1 cellular context compared by ENCODE assay signal in the genomic region with DNA sequence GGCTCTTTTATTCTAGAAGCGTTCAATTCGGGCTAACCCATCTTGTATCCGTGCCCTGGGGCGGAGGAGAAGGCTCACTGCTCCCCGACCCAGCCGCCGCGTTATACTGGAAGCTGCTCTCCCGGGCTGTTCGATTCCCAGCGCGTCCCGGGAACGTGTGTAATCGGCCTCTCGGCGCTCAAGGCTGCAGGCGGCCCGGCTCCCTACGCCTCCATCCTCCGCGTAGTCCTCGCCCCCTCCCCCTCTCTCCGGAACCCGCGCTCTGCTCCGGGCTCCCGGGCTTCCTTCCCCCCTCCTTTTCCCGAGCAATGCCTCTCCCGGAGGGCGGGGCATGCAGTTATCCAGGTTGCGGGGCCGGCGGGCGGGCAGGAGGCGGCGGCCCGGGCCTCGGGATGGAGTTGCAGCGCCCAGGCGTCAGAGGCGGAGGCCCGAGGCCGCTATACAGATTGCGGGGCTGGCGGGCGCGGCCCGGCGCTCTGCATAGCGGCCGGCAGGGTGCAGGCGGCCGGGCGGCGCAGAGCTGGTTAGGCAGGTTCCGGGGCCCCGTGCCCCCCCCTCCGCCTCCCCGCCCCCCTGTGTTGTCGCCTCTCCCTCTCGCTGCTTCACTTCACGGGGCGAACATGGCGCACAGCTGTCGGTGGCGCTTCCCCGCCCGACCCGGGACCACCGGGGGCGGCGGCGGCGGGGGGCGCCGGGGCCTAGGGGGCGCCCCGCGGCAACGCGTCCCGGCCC.
TF ChIP-seq lines count a peak whose summit lies in the region.

A gene (plus strand): TSS at position 600 of the 732 bp plus-strand sequence. CDS start 21 bp downstream, at position 621.

TF ChIP-seq in GM23338, 12 proteins besides CTCF, POLR2A, EP300 and RAD21:
- TF ChIP-seq NANOG (IDR thresholded peaks at IDR 0.05; ENCODE audit: borderline replicate concordance) (no peak), POLR2AphosphoS5 (IDR thresholded peaks at IDR 0.05; ENCODE audit: low read depth) (peak; percentile 58), ZNF114 (CRISPR knock-in tag; IDR thresholded peaks at IDR 0.05) (peak; percentile 38; the same call in 1 of the 2 replicates), ZNF331 (CRISPR knock-in tag; IDR thresholded peaks at IDR 0.05; ENCODE audit: low read depth) (no peak), EZH2 (IDR thresholded peaks at IDR 0.05; ENCODE audit: low read depth, unreplicated experiment) (no peak), CREB1 (CRISPR knock-in tag; IDR thresholded peaks at IDR 0.05; ENCODE audit: low read depth) (peak; percentile 90)
- TF ChIP-seq, protein P1, sequence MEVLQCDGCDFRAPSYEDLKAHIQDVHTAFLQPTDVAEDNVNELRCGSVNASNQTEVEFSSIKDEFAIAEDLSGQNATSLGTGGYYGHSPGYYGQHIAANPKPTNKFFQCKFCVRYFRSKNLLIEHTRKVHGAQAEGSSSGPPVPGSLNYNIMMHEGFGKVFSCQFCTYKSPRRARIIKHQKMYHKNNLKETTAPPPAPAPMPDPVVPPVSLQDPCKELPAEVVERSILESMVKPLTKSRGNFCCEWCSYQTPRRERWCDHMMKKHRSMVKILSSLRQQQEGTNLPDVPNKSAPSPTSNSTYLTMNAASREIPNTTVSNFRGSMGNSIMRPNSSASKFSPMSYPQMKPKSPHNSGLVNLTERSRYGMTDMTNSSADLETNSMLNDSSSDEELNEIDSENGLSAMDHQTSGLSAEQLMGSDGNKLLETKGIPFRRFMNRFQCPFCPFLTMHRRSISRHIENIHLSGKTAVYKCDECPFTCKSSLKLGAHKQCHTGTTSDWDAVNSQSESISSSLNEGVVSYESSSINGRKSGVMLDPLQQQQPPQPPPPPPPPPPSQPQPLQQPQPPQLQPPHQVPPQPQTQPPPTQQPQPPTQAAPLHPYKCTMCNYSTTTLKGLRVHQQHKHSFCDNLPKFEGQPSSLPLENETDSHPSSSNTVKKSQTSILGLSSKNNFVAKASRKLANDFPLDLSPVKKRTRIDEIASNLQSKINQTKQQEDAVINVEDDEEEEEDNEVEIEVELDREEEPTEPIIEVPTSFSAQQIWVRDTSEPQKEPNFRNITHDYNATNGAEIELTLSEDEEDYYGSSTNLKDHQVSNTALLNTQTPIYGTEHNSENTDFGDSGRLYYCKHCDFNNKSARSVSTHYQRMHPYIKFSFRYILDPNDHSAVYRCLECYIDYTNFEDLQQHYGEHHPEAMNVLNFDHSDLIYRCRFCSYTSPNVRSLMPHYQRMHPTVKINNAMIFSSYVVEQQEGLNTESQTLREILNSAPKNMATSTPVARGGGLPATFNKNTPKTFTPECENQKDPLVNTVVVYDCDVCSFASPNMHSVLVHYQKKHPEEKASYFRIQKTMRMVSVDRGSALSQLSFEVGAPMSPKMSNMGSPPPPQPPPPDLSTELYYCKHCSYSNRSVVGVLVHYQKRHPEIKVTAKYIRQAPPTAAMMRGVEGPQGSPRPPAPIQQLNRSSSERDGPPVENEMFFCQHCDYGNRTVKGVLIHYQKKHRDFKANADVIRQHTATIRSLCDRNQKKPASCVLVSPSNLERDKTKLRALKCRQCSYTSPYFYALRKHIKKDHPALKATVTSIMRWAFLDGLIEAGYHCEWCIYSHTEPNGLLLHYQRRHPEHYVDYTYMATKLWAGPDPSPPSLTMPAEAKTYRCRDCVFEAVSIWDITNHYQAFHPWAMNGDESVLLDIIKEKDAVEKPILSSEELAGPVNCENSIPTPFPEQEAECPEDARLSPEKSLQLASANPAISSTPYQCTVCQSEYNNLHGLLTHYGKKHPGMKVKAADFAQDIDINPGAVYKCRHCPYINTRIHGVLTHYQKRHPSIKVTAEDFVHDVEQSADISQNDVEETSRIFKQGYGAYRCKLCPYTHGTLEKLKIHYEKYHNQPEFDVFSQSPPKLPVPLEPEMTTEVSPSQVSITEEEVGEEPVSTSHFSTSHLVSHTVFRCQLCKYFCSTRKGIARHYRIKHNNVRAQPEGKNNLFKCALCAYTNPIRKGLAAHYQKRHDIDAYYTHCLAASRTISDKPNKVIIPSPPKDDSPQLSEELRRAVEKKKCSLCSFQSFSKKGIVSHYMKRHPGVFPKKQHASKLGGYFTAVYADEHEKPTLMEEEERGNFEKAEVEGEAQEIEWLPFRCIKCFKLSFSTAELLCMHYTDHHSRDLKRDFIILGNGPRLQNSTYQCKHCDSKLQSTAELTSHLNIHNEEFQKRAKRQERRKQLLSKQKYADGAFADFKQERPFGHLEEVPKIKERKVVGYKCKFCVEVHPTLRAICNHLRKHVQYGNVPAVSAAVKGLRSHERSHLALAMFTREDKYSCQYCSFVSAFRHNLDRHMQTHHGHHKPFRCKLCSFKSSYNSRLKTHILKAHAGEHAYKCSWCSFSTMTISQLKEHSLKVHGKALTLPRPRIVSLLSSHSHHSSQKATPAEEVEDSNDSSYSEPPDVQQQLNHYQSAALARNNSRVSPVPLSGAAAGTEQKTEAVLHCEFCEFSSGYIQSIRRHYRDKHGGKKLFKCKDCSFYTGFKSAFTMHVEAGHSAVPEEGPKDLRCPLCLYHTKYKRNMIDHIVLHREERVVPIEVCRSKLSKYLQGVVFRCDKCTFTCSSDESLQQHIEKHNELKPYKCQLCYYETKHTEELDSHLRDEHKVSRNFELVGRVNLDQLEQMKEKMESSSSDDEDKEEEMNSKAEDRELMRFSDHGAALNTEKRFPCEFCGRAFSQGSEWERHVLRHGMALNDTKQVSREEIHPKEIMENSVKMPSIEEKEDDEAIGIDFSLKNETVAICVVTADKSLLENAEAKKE (CRISPR knock-in tag; IDR thresholded peaks at IDR 0.05), result no peak
